8 cellular contexts compared by ENCODE assay signal in genomic region chr12:109888179-109889020, GRCh38. TPM values are rescaled to one million over a fixed set of nuclear protein-coding genes. Genes with fewer than 3 reads are reported as not detected.
DNase-seq lines count a peak whose midpoint lies in the region; ATAC-seq, FAIRE-seq and TF ChIP-seq lines count a peak whose summit lies in the region.

No MANE protein-coding gene starts in this region.

- H3K27me3 ChIP-seq in Panc1 (ENCODE audit: control insufficient read depth, insufficient read depth, low read length) (no peaks in the 10 kb centered on the region), pancreas (no peaks in the 10 kb centered on the region), HAP-1 (ENCODE audit: low read depth) (no peaks in the 10 kb centered on the region)

- no peak for FAIRE-seq in pancreas (lab: Jason Lieb, UNC)

- intact Hi-C loops in Panc1 (cut with micrococcal nuclease; ENCODE audit: unreplicated experiment) (no loop called here), pancreas (cut with DNase I) (loop anchor here in 1 of 3 donors (10.0 kb wide), 1 partner anchor 74 kb away; no protein-coding TSS in a partner anchor)
- intact Hi-C loops in dendritic cell treated with granulocyte-macrophage colony-stimulating factor and Interleukin-4, amounts not matched to agents 40 ng/mL and 50 ng/mL, for 4 days (cut with micrococcal nuclease): no loop called here

- H3K27me3 Mint-ChIP-seq in dendritic cell treated with granulocyte-macrophage colony-stimulating factor and Interleukin-4, amounts not matched to agents 40 ng/mL and 50 ng/mL, for 4 days: no peaks in the 10 kb centered on the region

- ATAC-seq in GM19452 (IDR thresholded peaks at IDR 0.05; ENCODE audit: unreplicated experiment) (peak; percentile 55), Panc1 (peak; percentile 58; the same call in 1 of the 2 replicates), pancreas (peak in 3 of 4 donors; percentile 25 to 69 (median 34))

- TF ChIP-seq CTCF in Panc1 (IDR thresholded peaks at IDR 0.05) (no peak), pancreas (IDR thresholded peaks at IDR 0.05) (no peak)

- H3K9me3 Mint-ChIP-seq in dendritic cell treated with granulocyte-macrophage colony-stimulating factor and Interleukin-4, amounts not matched to agents 40 ng/mL and 50 ng/mL, for 4 days: no peaks in the 10 kb centered on the region

- no peaks in the 10 kb centered on the region for H3K36me3 Mint-ChIP-seq in dendritic cell treated with granulocyte-macrophage colony-stimulating factor and Interleukin-4, amounts not matched to agents 40 ng/mL and 50 ng/mL, for 4 days (ENCODE audit: low read depth)

- H3K27ac ChIP-seq in Panc1 (ENCODE audit: low read length) (no peak overlapping the region), pancreas (peak overlapping the region in 2 of 4 donors; percentile 11 to 28)

- peak overlapping the region; percentile 34 for H3K4me3 Mint-ChIP-seq in dendritic cell treated with granulocyte-macrophage colony-stimulating factor and Interleukin-4, amounts not matched to agents 40 ng/mL and 50 ng/mL, for 4 days

- no peaks in the 10 kb centered on the region for H3K36me3 ChIP-seq in Panc1 (ENCODE audit: control insufficient read depth, insufficient read depth, low read length)
- H3K36me3 ChIP-seq in pancreas: no peaks in the 10 kb centered on the region
- no peaks in the 10 kb centered on the region for H3K36me3 ChIP-seq in HAP-1 (replicated peaks)

- H3K27ac Mint-ChIP-seq in dendritic cell treated with granulocyte-macrophage colony-stimulating factor and Interleukin-4, amounts not matched to agents 40 ng/mL and 50 ng/mL, for 4 days: peak overlapping the region; percentile 92

- H3K4me1 Mint-ChIP-seq in dendritic cell treated with granulocyte-macrophage colony-stimulating factor and Interleukin-4, amounts not matched to agents 40 ng/mL and 50 ng/mL, for 4 days (ENCODE audit: low read depth): peaks cover 47% of the 10 kb centered on the region

- no peaks in the 10 kb centered on the region for H3K9me3 ChIP-seq in Panc1 (ENCODE audit: control insufficient read depth, insufficient read depth, low read depth, low read length)
- no peaks in the 10 kb centered on the region for H3K9me3 ChIP-seq in pancreas
- no peaks in the 10 kb centered on the region for H3K9me3 ChIP-seq in HAP-1

- DNase-seq in Panc1 (ENCODE audit: low read depth, low spot score) (peak; percentile 88), pancreas (no peak), foreskin melanocyte (no peak), NCI-H345 treated with DMSO at 0.1 percent for 48 hours (lab: John Stamatoyannopoulos, UW; ENCODE audit: unreplicated experiment) (no peak), HAP-1 (ENCODE audit: low spot score in 2 of 2) (no peak), NCI-H1105 (lab: John Stamatoyannopoulos, UW) (no peak)

- WGBS in pancreas, 2 donors: 64 to 67% methylated on average over 12 of the region's 12 CpGs

- BruUV-seq in Panc1 (replicated peaks; lab: Mats Ljungman, UMichigan): no TSS peak

- H3K4me3 ChIP-seq in Panc1 (ENCODE audit: low read depth in 2 of 2, low read length in 2 of 2): no peak overlapping the region
- H3K4me3 ChIP-seq in pancreas: no peak overlapping the region
- H3K4me3 ChIP-seq in HAP-1: no peak overlapping the region

- H3K4me1 ChIP-seq in Panc1 (ENCODE audit: control insufficient read depth, insufficient read depth, low read length) (no peaks in the 10 kb centered on the region), pancreas (no peaks in the 10 kb centered on the region), HAP-1 (no peaks in the 10 kb centered on the region)

- POLR2A ChIA-PET in Panc1 (lab: Charles Lee): interaction anchor here (0.6 kb wide), 1 partner anchor 153 kb away, joined by 4 read pairs; no protein-coding TSS in a partner anchor

- CTCF ChIA-PET in Panc1 (lab: Charles Lee): interaction anchor here (0.7 kb wide), 1 partner anchor 40 kb away, joined by 3 read pairs; no protein-coding TSS in a partner anchor

- in situ Hi-C loops in Panc1 (cut with HindIII; ENCODE audit: low pct_unique_long_range_greater_than_20kb, low sequenced_read_pairs): no loop called here
- in situ Hi-C loops in HAP-1 (cut with MboI; ENCODE audit: low sequenced_read_pairs): no loop called here

RNA-seq across cellular contexts. Expression of gene GLTP, which starts 8.1 kb away (rescaled TPM):
- total RNA-seq in Panc1 (2021; ENCODE audit: unreplicated experiment): 24.8 TPM
- polyA plus RNA-seq in Panc1 (2012; ENCODE audit: insufficient read length): 47.2 TPM
- total RNA-seq in pancreas: 10 to 100 TPM; 14.7 to 24.9 (median 19.3) TPM
- 10 to 100 TPM; 16.2 TPM for polyA plus RNA-seq in pancreas

RNA-seq across cellular contexts. Expression of gene TCHP, which starts 11.7 kb away (rescaled TPM):
- total RNA-seq in Panc1 (2021; ENCODE audit: unreplicated experiment) (25.0 TPM), pancreas (10 to 100 TPM in 3 of 6 donors, 1 to 10 TPM in 3; 8.4 to 11.9 (median 10.2) TPM)
- polyA plus RNA-seq in Panc1 (2012; ENCODE audit: insufficient read length): 31.1 TPM
- polyA plus RNA-seq in pancreas: 10 to 100 TPM; 10.8 to 20.9 TPM

RNA-seq across cellular contexts. Expression of gene TRPV4, which starts 55.2 kb away (rescaled TPM):
- 0.44 TPM for total RNA-seq in Panc1 (2021; ENCODE audit: unreplicated experiment)
- polyA plus RNA-seq in Panc1 (2012; ENCODE audit: insufficient read length): 0.58 TPM
- total RNA-seq in pancreas: 1 to 10 TPM; 1.9 to 4.8 (median 3.6) TPM
- polyA plus RNA-seq in pancreas: 1 to 10 TPM; 3.9 to 4.9 TPM
